In the genomic region with DNA sequence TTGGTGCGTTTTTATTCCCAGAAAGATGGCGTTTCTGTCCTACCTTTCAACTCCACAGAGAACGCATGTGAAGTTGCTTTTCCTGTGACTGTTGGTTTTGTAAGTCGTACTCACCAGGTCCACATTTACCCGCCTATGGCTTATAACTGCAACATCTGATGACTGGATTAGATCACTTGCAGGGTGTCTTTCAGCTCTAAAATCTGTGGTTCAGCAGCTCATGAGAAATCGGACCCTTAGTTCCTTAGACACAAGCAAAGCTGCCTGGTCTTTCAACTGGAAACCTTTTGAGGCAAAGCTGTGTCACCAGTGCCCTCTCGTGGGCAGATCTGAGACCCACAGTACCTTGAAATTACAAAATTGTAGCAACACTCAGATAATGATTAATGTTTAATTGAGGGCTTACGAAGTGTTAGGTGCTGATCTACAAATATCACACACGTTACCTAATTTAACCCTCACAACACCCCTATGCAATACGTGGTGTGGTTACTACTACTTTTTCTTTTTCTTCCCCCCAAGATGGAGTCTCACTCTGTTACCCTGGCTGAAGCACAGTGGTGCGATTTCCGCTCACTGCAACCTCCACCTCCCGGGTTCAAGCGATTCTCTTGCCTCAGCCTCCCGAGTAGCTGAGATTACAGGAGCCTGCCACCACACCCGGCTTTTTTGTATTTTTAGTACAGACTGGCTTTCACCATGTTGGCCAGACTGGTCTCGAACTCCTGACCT, we compare ENCODE assay signal across 9 cellular contexts.
DNase-seq lines count a peak whose midpoint lies in the region; TF ChIP-seq lines count a peak whose summit lies in the region.
"Had no signal": no experiment of that assay in that cellular context is flagged by ENCODE, and none has a peak within 500 bp of the region (broad histone marks: within the 10 kb centered on the region; RNA-seq: fewer than 3 reads in every experiment).

No MANE protein-coding gene starts in this region.

- WGBS in hepatocyte (ENCODE audit: low lambda C conversion rate, missing lambda C conversion rate) = 61% methylated on average over 17 of the region's 17 CpGs

- H3K9me2 ChIP-seq in hepatocyte (replicated peaks; ENCODE audit: insufficient read depth) = no peaks in the 10 kb centered on the region

- DNase-seq in NCI-H1105 treated with DMSO at 0.1 percent for 48 hours (lab: John Stamatoyannopoulos, UW) = peak; percentile 16
- DNase-seq in NCI-H1105 (lab: John Stamatoyannopoulos, UW) = no peak
- DNase-seq in LHCN-M2 (ENCODE audit: low read depth) = peak; percentile 40
- peak in 4 of 5 experiments; percentile 35 to 80 (median 48) for DNase-seq in T-helper 2 cell
- peak in 35 of 58 donors; percentile 4 to 70 (median 21) for DNase-seq in anterior cingulate cortex (lab: John Stamatoyannopoulos, UW)
- DNase-seq in hepatocyte (ENCODE audit: low spot score) = peak; percentile 74
- peak; percentile 64 for DNase-seq in stimulated activated CD4-positive, alpha-beta T cell treated with anti-CD3 and anti-CD28 coated beads, Interleukin-12 subunit alpha, Interleukin-12 subunit beta, amount 100 ng/mL, for 4 hours
- no peak for DNase-seq in mesenteric fat pad (ENCODE audit: low spot score)

- peak overlapping the region; percentile 57 for H2AFZ ChIP-seq in hepatocyte

- H3K36me3 ChIP-seq in hepatocyte (replicated peaks; ENCODE audit: insufficient read depth, low read depth) = no peaks in the 10 kb centered on the region
- H3K36me3 ChIP-seq: BLaER1 had no signal

- no peaks in the 10 kb centered on the region for H3K4me1 ChIP-seq in hepatocyte (ENCODE audit: insufficient read depth)
- H3K4me1 ChIP-seq: BLaER1 had no signal

- no peaks in the 10 kb centered on the region for H4K20me1 ChIP-seq in hepatocyte (ENCODE audit: insufficient read depth, poor library complexity, severe bottlenecking)
- H4K20me1 ChIP-seq: BLaER1 had no signal

- H3K27ac ChIP-seq in hepatocyte = no peak overlapping the region
- H3K27ac ChIP-seq: BLaER1 had no signal

- no peaks in the 10 kb centered on the region for H3K27me3 ChIP-seq in hepatocyte

- peak; percentile 84 for TF ChIP-seq CTCF in hepatocyte (IDR thresholded peaks at IDR 0.05; ENCODE audit: poor library complexity)

- H3K4me2 ChIP-seq in hepatocyte = no peak overlapping the region
- H3K4me2 ChIP-seq: BLaER1 had no signal

- no peaks in the 10 kb centered on the region for H3K79me2 ChIP-seq in hepatocyte

- no peaks in the 10 kb centered on the region for H3K9me3 ChIP-seq in hepatocyte (ENCODE audit: low read depth)
- H3K9me3 ChIP-seq: BLaER1 had no signal

- H3K4me3 ChIP-seq in hepatocyte = no peak overlapping the region
- H3K4me3 ChIP-seq: BLaER1 had no signal

Comparison
In these comparisons a context has a peak if more than half of its experiments do, and no peak if none do; other contexts are left out.
1. DNase-seq: peak in NCI-H1105 treated with DMSO at 0.1 percent for 48 hours (single experiment), LHCN-M2 (single experiment), T-helper 2 cell (4 of 5), anterior cingulate cortex (35 of 58), hepatocyte (single experiment) and stimulated activated CD4-positive, alpha-beta T cell treated with anti-CD3 and anti-CD28 coated beads, Interleukin-12 subunit alpha, Interleukin-12 subunit beta, amount 100 ng/mL, for 4 hours (single experiment); none in NCI-H1105 (single experiment) and mesenteric fat pad (single experiment).